27 cellular contexts compared by ENCODE assay signal in the genomic region with DNA sequence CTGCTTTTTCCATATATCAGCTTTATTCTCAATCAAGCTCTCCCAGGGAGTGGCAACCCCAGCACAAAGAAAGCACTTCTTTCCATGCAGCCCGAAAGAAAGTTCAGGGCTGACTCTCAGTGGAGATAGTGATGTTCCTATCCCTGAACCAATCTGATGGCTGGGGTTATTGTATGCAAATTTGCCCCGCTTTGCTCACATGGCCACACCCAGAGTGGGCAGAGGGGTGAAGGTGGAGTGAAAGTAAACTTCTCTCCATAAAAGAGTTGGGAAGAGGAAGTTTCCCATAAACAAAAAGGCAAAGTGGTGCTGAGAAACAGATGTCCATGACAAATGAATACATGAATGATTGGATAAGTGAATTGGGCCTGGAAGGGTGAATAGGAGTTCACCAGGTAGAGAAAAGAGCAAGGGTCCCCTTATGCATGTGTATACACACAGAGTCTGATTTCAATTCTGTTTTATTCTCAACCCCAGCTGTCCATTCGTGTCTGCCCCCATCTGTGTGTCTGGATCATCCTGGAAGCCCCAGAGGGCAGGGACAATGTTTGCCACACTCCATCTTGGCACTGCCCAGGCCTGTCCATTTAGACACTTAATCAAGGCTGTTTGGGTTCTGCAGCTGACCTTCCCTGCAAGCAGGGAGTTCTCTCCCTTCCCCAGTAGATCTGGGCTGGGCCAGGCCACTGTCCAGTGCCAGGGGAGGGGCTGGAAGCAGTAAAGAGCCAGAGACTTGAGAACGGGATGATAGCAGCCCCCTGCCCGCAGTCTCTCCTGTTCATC. TPM values are rescaled to one million over a fixed set of nuclear protein-coding genes. Genes with fewer than 3 reads are reported as not detected.
"Had no signal": no experiment of that assay in that cellular context is flagged by ENCODE, and none has a peak within 500 bp of the region (broad histone marks: within the 10 kb centered on the region; RNA-seq: fewer than 3 reads in every experiment).

No MANE protein-coding gene starts in this region.

- H3K4me3 ChIP-seq: SK-N-MC had no signal

- H3K27ac Mint-ChIP-seq: activated B cell treated with CpG ODN at 0.5 μM for 24 hours; activated CD4-positive, alpha-beta T cell treated with anti-CD3 and anti-CD28 coated beads, Interleukin-2, amount 10 ng/mL, durations not matched to agents 24 days and 14 days; activated CD8-positive, alpha-beta memory T cell treated with anti-CD3 and anti-CD28 coated beads, Interleukin-2, amount 10 ng/mL, durations not matched to agents 7 days and 5 days; activated naive CD8-positive, alpha-beta T cell; activated T-cell treated with anti-CD3 and anti-CD28 coated beads, Interleukin-2, amount 50 U/mL, for 24 hours; activated T-helper 1 cell treated with anti-CD3 and anti-CD28 coated beads, Interleukin-12 subunit alpha, Interleukin-12 subunit beta, Interleukin-2, Interleukin-4 antibody, amounts not matched to agents 30 ng/mL and 10 ng/mL and 1 ng/mL, durations not matched to agents 14 hours and 24 hours and 36 hours; brain; T-helper 2 cell treated with Interferon-gamma antibody and Interleukin-4, amounts not matched to agents 5 μg/mL and 100 μg/mL, for 36 hours had no signal

- H3K36me3 Mint-ChIP-seq: activated CD8-positive, alpha-beta memory T cell treated with anti-CD3 and anti-CD28 coated beads, Interleukin-2, amount 10 ng/mL, durations not matched to agents 7 days and 5 days; brain had no signal

- H3K4me3 Mint-ChIP-seq: activated B cell treated with CpG ODN at 0.5 μM for 24 hours; activated CD4-positive, alpha-beta T cell treated with anti-CD3 and anti-CD28 coated beads, Interleukin-2, amount 10 ng/mL, durations not matched to agents 24 days and 14 days; activated CD8-positive, alpha-beta memory T cell treated with anti-CD3 and anti-CD28 coated beads, Interleukin-2, amount 10 ng/mL, durations not matched to agents 7 days and 5 days; activated naive CD8-positive, alpha-beta T cell; activated T-cell treated with anti-CD3 and anti-CD28 coated beads, Interleukin-2, amount 50 U/mL, for 24 hours; activated T-helper 1 cell treated with anti-CD3 and anti-CD28 coated beads, Interleukin-12 subunit alpha, Interleukin-12 subunit beta, Interleukin-2, Interleukin-4 antibody, amounts not matched to agents 30 ng/mL and 10 ng/mL and 1 ng/mL, durations not matched to agents 14 hours and 24 hours and 36 hours; brain; central memory CD8-positive, alpha-beta T cell; T-helper 2 cell treated with Interferon-gamma antibody and Interleukin-4, amounts not matched to agents 5 μg/mL and 100 μg/mL, for 36 hours had no signal

- H3K4me1 Mint-ChIP-seq: activated B cell treated with CpG ODN at 0.5 μM for 24 hours; activated CD4-positive, alpha-beta T cell treated with anti-CD3 and anti-CD28 coated beads, Interleukin-2, amount 10 ng/mL, durations not matched to agents 24 days and 14 days; activated CD8-positive, alpha-beta memory T cell treated with anti-CD3 and anti-CD28 coated beads, Interleukin-2, amount 10 ng/mL, durations not matched to agents 7 days and 5 days; central memory CD8-positive, alpha-beta T cell had no signal

- ATAC-seq: activated CD8-positive, alpha-beta memory T cell treated with anti-CD3 and anti-CD28 coated beads, Interleukin-2, amount 10 ng/mL, durations not matched to agents 7 days and 5 days; Panc1; Right ventricle myocardium inferior had no signal

- H3K9me3 Mint-ChIP-seq: activated B cell treated with CpG ODN at 0.5 μM for 24 hours; central memory CD8-positive, alpha-beta T cell had no signal

- DNase-seq: activated B cell treated with CpG ODN at 0.5 μM for 24 hours; activated CD4-positive, alpha-beta T cell treated with anti-CD3 and anti-CD28 coated beads for 1 hour; activated CD4-positive, alpha-beta T cell treated with anti-CD3 and anti-CD28 coated beads, Interleukin-2, amount 10 ng/mL, durations not matched to agents 24 days and 14 days; activated CD4-positive, alpha-beta T cell treated with anti-CD3 and anti-CD28 coated beads, Interleukin-2, amount 50 U/mL, for 48 hours; activated CD8-positive, alpha-beta memory T cell treated with anti-CD3 and anti-CD28 coated beads, Interleukin-2, amount 10 ng/mL, durations not matched to agents 7 days and 5 days; activated effector memory CD4-positive, alpha-beta T cell treated with anti-CD3 and anti-CD28 coated beads, Interleukin-2, amount 50 U/mL, for 16 hours; activated naive CD4-positive, alpha-beta T cell treated with Interleukin-2 at 50 U/mL for 16 hours; activated T-cell treated with anti-CD3 and anti-CD28 coated beads, Interleukin-2, amount 50 U/mL, for 24 hours; amygdala; MM.1S; NCI-H1105; NCI-H1436; NCI-H1694 treated with DMSO at 0.1 percent for 48 hours; NCI-H2029 treated with DMSO at 0.1 percent for 48 hours; NCI-H345; NCI-H510A; NCI-H526 treated with DMSO at 0.1 percent for 48 hours; NCI-H82; SW 1271 had no signal

- H3K27ac ChIP-seq: SK-N-MC had no signal

RNA-seq across cellular contexts. Expression of gene NGFR, which starts 14.1 kb away (rescaled TPM):
- total RNA-seq: activated CD4-positive, alpha-beta T cell treated with anti-CD3 and anti-CD28 coated beads, Interleukin-2, amount 10 ng/mL, durations not matched to agents 24 days and 14 days had no signal
